ENCODE assay signal across 8 cellular contexts in genomic region chr21:44300262-44300959, GRCh38. TPM values are rescaled to one million over a fixed set of nuclear protein-coding genes. Genes with fewer than 3 reads are reported as not detected.
DNase-seq lines count a peak whose midpoint lies in the region; ATAC-seq and TF ChIP-seq lines count a peak whose summit lies in the region.

No MANE protein-coding gene starts in this region.

- H3K36me3 ChIP-seq in BLaER1 = peaks cover 3% of the 10 kb centered on the region; the same call in 1 of the 2 replicates
- no peaks in the 10 kb centered on the region for H3K36me3 ChIP-seq in adrenal gland (replicated peaks in 1 of 2)

- intact Hi-C loops in adrenal gland (cut with DNase I) = loop anchor here in 1 of 2 donors (5.0 kb wide), 1 partner anchor 37 kb away; the partner anchor contains the start of gene CFAP410
- intact Hi-C loops in left cardiac atrium (cut with DNase I) = no loop called here

- peak; percentile 11 to 62 for TF ChIP-seq POLR2A in adrenal gland (IDR thresholded peaks at IDR 0.05)

- peak overlapping the region; percentile 89 for H3K9ac ChIP-seq in BLaER1

- peak overlapping the region; percentile 73 for H3K4me3 Mint-ChIP-seq in progenitor cell of endocrine pancreas (ENCODE audit: low read depth)

- peaks cover 50% of the 10 kb centered on the region for H4K20me1 ChIP-seq in BLaER1

- peak overlapping the region; percentile 90 for H3K27ac Mint-ChIP-seq in progenitor cell of endocrine pancreas

- 0 to 5% (median 0%) methylated on average over 1 to 66 of the region's 67 CpGs for WGBS in adrenal gland, 4 donors

- no peaks in the 10 kb centered on the region for H3K27me3 ChIP-seq in BLaER1
- H3K27me3 ChIP-seq in adrenal gland = no peaks in the 10 kb centered on the region

- peak; percentile 47 for DNase-seq in HT-29 (ENCODE audit: low spot score)
- peak; percentile 31 for DNase-seq in SW480 (ENCODE audit: low spot score)
- peak; percentile 61 to 80 (median 77) for DNase-seq in adrenal gland
- peak; percentile 87 for DNase-seq in left cardiac atrium
- DNase-seq in progenitor cell of endocrine pancreas (ENCODE audit: low spot score, unreplicated experiment) = peak; percentile 32
- no peak for DNase-seq in GOT3 (lab: John Stamatoyannopoulos, UW)

- H3K4me3 ChIP-seq in BLaER1 (peak overlapping the region; percentile 84), adrenal gland (peak overlapping the region in 3 of 4 donors; percentile 33 to 86 (median 73))

- no peak for TF ChIP-seq CTCF in adrenal gland (IDR thresholded peaks at IDR 0.05)
- no peak for TF ChIP-seq CTCF in progenitor cell of endocrine pancreas (IDR thresholded peaks at IDR 0.05; ENCODE audit: unreplicated experiment)

- H3K9me3 Mint-ChIP-seq in progenitor cell of endocrine pancreas (ENCODE audit: low read depth) = no peaks in the 10 kb centered on the region

- H3K27ac ChIP-seq in BLaER1 = peak overlapping the region; percentile 95
- peak overlapping the region in 4 of 5 donors; percentile 70 to 92 (median 84) for H3K27ac ChIP-seq in adrenal gland

- peaks cover 88% of the 10 kb centered on the region for H3K4me1 ChIP-seq in BLaER1
- H3K4me1 ChIP-seq in adrenal gland (replicated peaks in 1 of 2) = peaks cover 8 to 23% of the 10 kb centered on the region in 2 donors

- H3K36me3 Mint-ChIP-seq in progenitor cell of endocrine pancreas (ENCODE audit: insufficient read depth) = no peaks in the 10 kb centered on the region

- no peaks in the 10 kb centered on the region for H3K9me3 ChIP-seq in BLaER1
- H3K9me3 ChIP-seq in adrenal gland (replicated peaks in 1 of 3) = no peaks in the 10 kb centered on the region

- no peaks in the 10 kb centered on the region for H3K27me3 Mint-ChIP-seq in progenitor cell of endocrine pancreas

- H3K4me2 ChIP-seq in BLaER1 = peak overlapping the region; percentile 99

- peaks cover 30% of the 10 kb centered on the region for H3K4me1 Mint-ChIP-seq in progenitor cell of endocrine pancreas (ENCODE audit: low read depth)

- ATAC-seq in GM19372 (IDR thresholded peaks at IDR 0.05; ENCODE audit: low read depth, unreplicated experiment) (peak; percentile 31), left cardiac atrium (peak; percentile 72)

RNA-seq across cellular contexts. Expression of gene PFKL, which starts 0.6 kb away (rescaled TPM):
- 142 and 154 TPM in 2 replicates for total RNA-seq in HT-29 (2014; rRNA removed; shearing (Covaris generic))
- total RNA-seq in adrenal gland = 100 to 1,000 TPM in 4 of 8 donors, 10 to 100 TPM in 4; 61.1 to 123 (median 95.3) TPM
- polyA plus RNA-seq in adrenal gland = 100 to 1,000 TPM in 1 of 3 donors, 10 to 100 TPM in 2; 16.6 to 123 (median 98.0) TPM
- total RNA-seq in left cardiac atrium = 10 to 100 TPM; 58.8 to 67.2 TPM
- total RNA-seq in progenitor cell of endocrine pancreas = 120 and 132 TPM in 2 replicates

RNA-seq across cellular contexts. Expression of gene AIRE, which starts 14.7 kb away (rescaled TPM):
- not detected in 2 replicates for total RNA-seq in HT-29 (2014; rRNA removed; shearing (Covaris generic))
- total RNA-seq in adrenal gland (1 to 10 TPM in 1 of 8 donors, not detected in 7; 1.1 TPM), left cardiac atrium (under 1 TPM in 1 of 2 donors, not detected in 1; 0.08 TPM), progenitor cell of endocrine pancreas (not detected in 2 replicates)
- polyA plus RNA-seq in adrenal gland = under 1 TPM in 2 of 3 donors, not detected in 1; 0.08 to 0.10 TPM

RNA-seq across cellular contexts. Expression of gene DNMT3L, which starts 38.7 kb away (rescaled TPM):
- not detected in 2 replicates for total RNA-seq in HT-29 (2014; rRNA removed; shearing (Covaris generic))
- total RNA-seq in adrenal gland (not detected), left cardiac atrium (not detected), progenitor cell of endocrine pancreas (not detected in 2 replicates)
- polyA plus RNA-seq in adrenal gland = not detected

RNA-seq across cellular contexts. Expression of gene CFAP410, which starts 38.8 kb away (rescaled TPM):
- 21.7 and 21.8 TPM in 2 replicates for total RNA-seq in HT-29 (2014; rRNA removed; shearing (Covaris generic))
- total RNA-seq in adrenal gland (10 to 100 TPM; 15.5 to 73.5 (median 37.0) TPM), left cardiac atrium (10 to 100 TPM; 16.4 to 21.8 TPM), progenitor cell of endocrine pancreas (32.4 and 32.5 TPM in 2 replicates)
- polyA plus RNA-seq in adrenal gland = 100 to 1,000 TPM in 2 of 3 donors, 1 to 10 TPM in 1; 1.4 to 149 (median 116) TPM

RNA-seq across cellular contexts. Expression of gene TRPM2, which starts 53.0 kb away (rescaled TPM):
- 0.60 TPM in 1 of 2 replicates, not detected in the other for total RNA-seq in HT-29 (2014; rRNA removed; shearing (Covaris generic))
- total RNA-seq in adrenal gland = 10 to 100 TPM in 5 of 8 donors, 1 to 10 TPM in 3; 3.1 to 16.0 (median 11.3) TPM
- 10 to 100 TPM in 2 of 3 donors, 1 to 10 TPM in 1; 1.5 to 28.3 (median 17.3) TPM for polyA plus RNA-seq in adrenal gland
- total RNA-seq in left cardiac atrium = 1 to 10 TPM; 2.9 to 5.1 TPM
- total RNA-seq in progenitor cell of endocrine pancreas = 0.16 and 0.17 TPM in 2 replicates
